ENCODE assay signal across 10 cellular contexts in genomic region chr15:76196949-76197315, GRCh38.
DNase-seq lines count a peak whose midpoint lies in the region; ATAC-seq, FAIRE-seq and TF ChIP-seq lines count a peak whose summit lies in the region.
"Had no signal": no experiment of that assay in that cellular context is flagged by ENCODE, and none has a peak within 500 bp of the region (broad histone marks: within the 10 kb centered on the region; RNA-seq: fewer than 3 reads in every experiment).

No MANE protein-coding gene starts in this region.

- no peaks in the 10 kb centered on the region for H3K36me3 ChIP-seq in breast epithelium
- H3K36me3 ChIP-seq in kidney (ENCODE audit: control insufficient read depth in 1 of 2, insufficient read depth in 2 of 2, low read length in 2 of 2), result no peaks in the 10 kb centered on the region

- H3K9ac ChIP-seq in kidney (ENCODE audit: low read length in 2 of 2), result no peak overlapping the region

- TF ChIP-seq CTCF in breast epithelium (IDR thresholded peaks at IDR 0.05) (no peak), kidney (IDR thresholded peaks at IDR 0.05; ENCODE audit: borderline replicate concordance, extremely low read depth, insufficient read depth) (no peak)

- intact Hi-C loops in breast epithelium (cut with DNase I; ENCODE audit: low total_unique reads), result no loop called here
- intact Hi-C loops in kidney (cut with DNase I), result loop anchor here (10.0 kb wide), 1 partner anchor 138 kb away; the partner anchor contains the start of gene ISL2

- H3K4me3 Mint-ChIP-seq in T-helper 17 cell, result no peak overlapping the region
- H3K4me3 Mint-ChIP-seq: activated CD8-positive, alpha-beta memory T cell treated with anti-CD3 and anti-CD28 coated beads, Interleukin-2, amount 10 ng/mL, durations not matched to agents 7 days and 5 days had no signal

- no peak overlapping the region for H3K27ac Mint-ChIP-seq in T-helper 17 cell
- H3K27ac Mint-ChIP-seq: activated CD8-positive, alpha-beta memory T cell treated with anti-CD3 and anti-CD28 coated beads, Interleukin-2, amount 10 ng/mL, durations not matched to agents 7 days and 5 days had no signal

- no peaks in the 10 kb centered on the region for H3K27me3 ChIP-seq in breast epithelium

- peaks cover 8% of the 10 kb centered on the region for H3K4me1 Mint-ChIP-seq in T-helper 17 cell
- H3K4me1 Mint-ChIP-seq: activated CD8-positive, alpha-beta memory T cell treated with anti-CD3 and anti-CD28 coated beads, Interleukin-2, amount 10 ng/mL, durations not matched to agents 7 days and 5 days had no signal

- TF ChIP-seq POLR2A in breast epithelium (IDR thresholded peaks at IDR 0.05), result no peak

- FAIRE-seq in kidney (lab: Jason Lieb, UNC), result no peak

- H3K4me1 ChIP-seq in breast epithelium (peaks cover 0 to 8% of the 10 kb centered on the region in 2 donors), kidney (ENCODE audit: control insufficient read depth in 1 of 2, insufficient read depth in 1 of 2, low read depth in 1 of 2, low read length in 2 of 2) (no peaks in the 10 kb centered on the region)

- ATAC-seq in GM18868 (IDR thresholded peaks at IDR 0.05; ENCODE audit: unreplicated experiment) (no peak), GM18520 (IDR thresholded peaks at IDR 0.05; ENCODE audit: unreplicated experiment) (no peak), T-helper 17 cell (no peak)
- ATAC-seq: activated CD8-positive, alpha-beta memory T cell treated with anti-CD3 and anti-CD28 coated beads, Interleukin-2, amount 10 ng/mL, durations not matched to agents 7 days and 5 days had no signal

- H3K27ac ChIP-seq in breast epithelium, result peak overlapping the region; percentile 56 to 57
- H3K27ac ChIP-seq in kidney (ENCODE audit: low read depth in 2 of 2, low read length in 2 of 2), result no peak overlapping the region
- H3K27ac ChIP-seq in skin epidermis, result peak overlapping the region in 18 of 21 experiments; percentile 30 to 85 (median 68)

- H3K9me3 ChIP-seq in breast epithelium (no peaks in the 10 kb centered on the region), kidney (ENCODE audit: control insufficient read depth in 1 of 2, low read length in 2 of 2) (no peaks in the 10 kb centered on the region), T-helper 17 cell (ENCODE audit: control insufficient read depth, low read length, poor library complexity, severe bottlenecking) (no peaks in the 10 kb centered on the region)

- no peaks in the 10 kb centered on the region for H3K36me3 Mint-ChIP-seq in T-helper 17 cell (ENCODE audit: low read depth)
- H3K36me3 Mint-ChIP-seq: activated CD8-positive, alpha-beta memory T cell treated with anti-CD3 and anti-CD28 coated beads, Interleukin-2, amount 10 ng/mL, durations not matched to agents 7 days and 5 days had no signal

- H3K4me3 ChIP-seq in breast epithelium, result peak overlapping the region in 1 of 3 donors; percentile 5
- no peak overlapping the region for H3K4me3 ChIP-seq in kidney (ENCODE audit: low read length in 2 of 2)
- H3K4me3 ChIP-seq in skin epidermis, result no peak overlapping the region

- DNase-seq in M059J (ENCODE audit: low read depth) (peak; percentile 63), breast epithelium (ENCODE audit: low spot score in 2 of 2) (peak; percentile 22 to 61), kidney (peak; percentile 63), MV-4-11 (lab: John Stamatoyannopoulos, UW) (no peak), T-helper 17 cell (no peak)
- DNase-seq: activated CD8-positive, alpha-beta memory T cell treated with anti-CD3 and anti-CD28 coated beads, Interleukin-2, amount 10 ng/mL, durations not matched to agents 7 days and 5 days; NCI-H1105 treated with DMSO at 0.1 percent for 48 hours had no signal

- no peaks in the 10 kb centered on the region for H3K27me3 Mint-ChIP-seq in T-helper 17 cell

Comparison
In these comparisons a context has a peak if more than half of its experiments do, and no peak if none do; other contexts are left out.
1. DNase-seq: peak in M059J (single experiment), breast epithelium (2 of 2) and kidney (single experiment); none in MV-4-11 (single experiment) and T-helper 17 cell (0 of 3).
2. H3K27ac ChIP-seq: peak in breast epithelium (2 of 2) and skin epidermis (18 of 21); none in kidney (0 of 2).